ENCODE assay signal across 31 cellular contexts in genomic region chr3:12742330-12743107, GRCh38. TPM values are rescaled to one million over a fixed set of nuclear protein-coding genes. Genes with fewer than 3 reads are reported as not detected.
"Had no signal": no experiment of that assay in that cellular context is flagged by ENCODE, and none has a peak within 500 bp of the region (broad histone marks: within the 10 kb centered on the region; RNA-seq: fewer than 3 reads in every experiment).

No MANE protein-coding gene starts in this region.

- H3K27me3 ChIP-seq: esophagus squamous epithelium, heart right ventricle, pancreas, testis had no signal

- H3K4me3 ChIP-seq: esophagus squamous epithelium, heart right ventricle, lower lobe of right lung, pancreas, testis, tibial artery had no signal

- H3K9me3 ChIP-seq: esophagus squamous epithelium, heart right ventricle, lower lobe of right lung, neutrophil, pancreas, testis, tibial artery had no signal

- H3K36me3 ChIP-seq: heart right ventricle, lower lobe of right lung, neutrophil, pancreas, tibial artery had no signal

- ATAC-seq: effector memory CD8-positive, alpha-beta T cell; heart right ventricle; left ventricle myocardium superior; lower lobe of right lung; natural killer cell; pancreas; sciatic nerve; stimulated activated memory B cell treated with anti-CD40 and anti-IgM and Interleukin-4, amounts not matched to agents 10 μg/mL and 1 μg/mL and 100 μg/mL, for 72 hours; stimulated activated naive CD8-positive, alpha-beta T cell treated with anti-CD3 and anti-CD28 coated beads, Interleukin-15, Interleukin-2, amounts not matched to agents 100 U/mL and 50 U/mL, for 24 hours had no signal

- H3K27me3 Mint-ChIP-seq: type B pancreatic cell had no signal

- H3K27ac Mint-ChIP-seq: effector memory CD8-positive, alpha-beta T cell; immature natural killer cell; natural killer cell; stimulated activated memory B cell treated with anti-CD40 and anti-IgM and Interleukin-4, amounts not matched to agents 10 μg/mL and 1 μg/mL and 100 μg/mL, for 72 hours; type B pancreatic cell had no signal

- H3K4me1 Mint-ChIP-seq: immature natural killer cell; natural killer cell; stimulated activated memory B cell treated with anti-CD40 and anti-IgM and Interleukin-4, amounts not matched to agents 10 μg/mL and 1 μg/mL and 100 μg/mL, for 72 hours had no signal

- H3K9me3 Mint-ChIP-seq: effector memory CD8-positive, alpha-beta T cell; immature natural killer cell; natural killer cell; stimulated activated memory B cell treated with anti-CD40 and anti-IgM and Interleukin-4, amounts not matched to agents 10 μg/mL and 1 μg/mL and 100 μg/mL, for 72 hours; type B pancreatic cell had no signal

- FAIRE-seq: endometrium, pancreas had no signal

- H3K36me3 Mint-ChIP-seq: immature natural killer cell; natural killer cell; stimulated activated memory B cell treated with anti-CD40 and anti-IgM and Interleukin-4, amounts not matched to agents 10 μg/mL and 1 μg/mL and 100 μg/mL, for 72 hours had no signal

- H3K27ac ChIP-seq: esophagus squamous epithelium, lower lobe of right lung, neutrophil, pancreas, testis, tibial artery had no signal

- H3K4me1 ChIP-seq: esophagus squamous epithelium, lower lobe of right lung, pancreas, testis, tibial artery had no signal

- DNase-seq: cortex of kidney; effector memory CD8-positive, alpha-beta T cell; erythroblast; esophagus squamous epithelium; foreskin melanocyte; glutamatergic neuron; heart right ventricle; hippocampal formation; immature natural killer cell; islet precursor cell; kidney glomerular epithelial cell; left ventricle myocardium superior; lower lobe of right lung; natural killer cell; pancreas; retina; stimulated activated CD4-positive, alpha-beta T cell treated with anti-CD3 and anti-CD28 coated beads, Interleukin-2, amount 100 ng/mL, for 24 hours; stimulated activated CD4-positive, alpha-beta T cell treated with anti-CD3 and anti-CD28 coated beads, Interleukin-4, amount 100 ng/mL, for 24 hours; stimulated activated naive CD8-positive, alpha-beta T cell treated with anti-CD3 and anti-CD28 coated beads, Interleukin-15, Interleukin-2, amounts not matched to agents 100 U/mL and 50 U/mL, for 24 hours; substantia nigra; testis; tibial artery had no signal

- H3K4me3 Mint-ChIP-seq: effector memory CD8-positive, alpha-beta T cell; immature natural killer cell; natural killer cell; stimulated activated memory B cell treated with anti-CD40 and anti-IgM and Interleukin-4, amounts not matched to agents 10 μg/mL and 1 μg/mL and 100 μg/mL, for 72 hours; type B pancreatic cell had no signal

RNA-seq across cellular contexts. Expression of gene TMEM40, which starts 16.5 kb away (rescaled TPM):
- total RNA-seq: omental fat pad, pancreas, posterior vena cava, pulmonary artery endothelial cell, sciatic nerve had no signal
- polyA plus RNA-seq: neural cell had no signal
